15 cellular contexts compared by ENCODE assay signal in genomic region chr3:171776839-171777607, GRCh38. TPM values are rescaled to one million over a fixed set of nuclear protein-coding genes. Genes with fewer than 3 reads are reported as not detected.
DNase-seq lines count a peak whose midpoint lies in the region; ATAC-seq and TF ChIP-seq lines count a peak whose summit lies in the region.
"Had no signal": no experiment of that assay in that cellular context is flagged by ENCODE, and none has a peak within 500 bp of the region (broad histone marks: within the 10 kb centered on the region; RNA-seq: fewer than 3 reads in every experiment).

No MANE protein-coding gene starts in this region.

- no peaks in the 10 kb centered on the region for H3K36me3 Mint-ChIP-seq in MCF 10A (ENCODE audit: insufficient read depth, unreplicated experiment)

- BruUV-seq in MCF 10A (replicated peaks; lab: Mats Ljungman, UMichigan), result no TSS peak
- BruUV-seq in OCI-LY7 (replicated peaks; lab: Mats Ljungman, UMichigan), result no TSS peak

- POLR2A ChIA-PET in MCF 10A (lab: Yijun Ruan, JAX) (interaction anchor here (0.6 to 2.1 kb wide), 5 partner anchors 33 to 136 kb away, joined by 3 to 16 read pairs (median 3); partner anchors contain the start of gene PLD1), OCI-LY7 (lab: Charles Lee) (interaction anchor here (1.0 kb wide), 1 partner anchor 15 kb away, joined by 4 read pairs; no protein-coding TSS in a partner anchor)

- H4K20me1 ChIP-seq in OCI-LY7 (ENCODE audit: insufficient read depth, low read length), result no peaks in the 10 kb centered on the region

- H3K36me3 ChIP-seq in lower lobe of right lung, result no peaks in the 10 kb centered on the region
- H3K36me3 ChIP-seq in OCI-LY7 (ENCODE audit: insufficient read depth, low read length), result no peaks in the 10 kb centered on the region
- H3K36me3 ChIP-seq in testis (ENCODE audit: low read depth, missing control alignments), result no peaks in the 10 kb centered on the region
- H3K36me3 ChIP-seq: sigmoid colon, tibial artery had no signal

- peak; percentile 16 for TF ChIP-seq POLR2A in NB4 (IDR thresholded peaks at IDR 0.05; ENCODE audit: extremely low read depth, insufficient read length)
- no peak for TF ChIP-seq POLR2A in testis (IDR thresholded peaks at IDR 0.05)

- no peak overlapping the region for H2AFZ ChIP-seq in OCI-LY7 (ENCODE audit: low read length)

- ATAC-seq in lower lobe of right lung (peak; percentile 44 to 45), HG03571 (IDR thresholded peaks at IDR 0.05; ENCODE audit: unreplicated experiment) (no peak)
- ATAC-seq: activated CD8-positive, alpha-beta T cell treated with anti-CD3 and anti-CD28 coated beads for 36 hours; HCT116 had no signal

- H3K27ac Mint-ChIP-seq in MCF 10A (ENCODE audit: low read depth, unreplicated experiment), result peak overlapping the region; percentile 60
- H3K27ac Mint-ChIP-seq: activated CD8-positive, alpha-beta T cell treated with anti-CD3 and anti-CD28 coated beads for 36 hours had no signal

- no peak overlapping the region for H3K4me3 Mint-ChIP-seq in MCF 10A (ENCODE audit: unreplicated experiment)
- H3K4me3 Mint-ChIP-seq: activated CD8-positive, alpha-beta T cell treated with anti-CD3 and anti-CD28 coated beads for 36 hours had no signal

- CTCF ChIA-PET in MCF 10A (lab: Yijun Ruan, JAX), result interaction anchor here (0.6 to 6.5 kb wide), 6 partner anchors 53 to 1477 kb away, joined by 3 to 130 read pairs (median 6); no protein-coding TSS in a partner anchor
- CTCF ChIA-PET in OCI-LY7 (lab: Charles Lee; ENCODE audit: unreplicated experiment), result no interaction called here

- 69 to 73% methylated on average over 7 of the region's 7 CpGs for WGBS in testis, 2 donors

- peaks cover 15% of the 10 kb centered on the region for H3K4me1 Mint-ChIP-seq in MCF 10A (ENCODE audit: insufficient read depth, unreplicated experiment)

- TF ChIP-seq CTCF in NB4 (IDR thresholded peaks at IDR 0.05; ENCODE audit: low read depth, low read length) (no peak), MCF 10A (IDR thresholded peaks at IDR 0.05; ENCODE audit: unreplicated experiment) (no peak), lower lobe of right lung (IDR thresholded peaks at IDR 0.05) (no peak), OCI-LY7 (conservative IDR thresholded peaks at IDR 0.05; ENCODE audit: low read length) (no peak), testis (IDR thresholded peaks at IDR 0.05) (no peak)

- H3K27me3 ChIP-seq in lower lobe of right lung (ENCODE audit: low read depth) (no peaks in the 10 kb centered on the region), testis (no peaks in the 10 kb centered on the region)
- H3K27me3 ChIP-seq: sigmoid colon, tibial artery had no signal

- intact Hi-C loops in MCF 10A (cut with micrococcal nuclease), result loop anchor here (10.0 kb wide), 1 partner anchor 722 kb away; no protein-coding TSS in a partner anchor
- intact Hi-C loops in lower lobe of right lung (cut with DNase I), result no loop called here
- intact Hi-C loops in OCI-LY7 (cut with micrococcal nuclease; ENCODE audit: unreplicated experiment), result loop anchor here (10.0 kb wide), 2 partner anchors 568 to 668 kb away; partner anchors contain the start of gene GHSR
- intact Hi-C loops in testis (cut with DNase I; ENCODE audit: low total_unique reads), result loop anchor here (10.0 kb wide), 1 partner anchor 122 kb away; no protein-coding TSS in a partner anchor

- H3K9me3 Mint-ChIP-seq in MCF 10A (ENCODE audit: unreplicated experiment), result no peaks in the 10 kb centered on the region
- H3K9me3 Mint-ChIP-seq: activated CD8-positive, alpha-beta T cell treated with anti-CD3 and anti-CD28 coated beads for 36 hours had no signal

- H3K9me2 ChIP-seq in OCI-LY7 (ENCODE audit: insufficient read depth, low read length), result no peaks in the 10 kb centered on the region

- peak overlapping the region; percentile 43 for H3K27ac ChIP-seq in lower lobe of right lung
- no peak overlapping the region for H3K27ac ChIP-seq in OCI-LY7 (ENCODE audit: low read depth, low read length, poor library complexity, severe bottlenecking)
- H3K27ac ChIP-seq in testis, result no peak overlapping the region
- H3K27ac ChIP-seq: sigmoid colon, tibial artery had no signal

- no peaks in the 10 kb centered on the region for H3K9me3 ChIP-seq in lower lobe of right lung
- H3K9me3 ChIP-seq in OCI-LY7 (ENCODE audit: low read length), result no peaks in the 10 kb centered on the region
- H3K9me3 ChIP-seq in testis, result no peaks in the 10 kb centered on the region
- H3K9me3 ChIP-seq: sigmoid colon, tibial artery had no signal

- H3K4me3 ChIP-seq in NB4 (ENCODE audit: low read depth, low read length), result peak overlapping the region; percentile 29
- no peak overlapping the region for H3K4me3 ChIP-seq in lower lobe of right lung
- H3K4me3 ChIP-seq in OCI-LY7 (ENCODE audit: low read depth, low read length, poor library complexity, severe bottlenecking), result no peak overlapping the region
- no peak overlapping the region for H3K4me3 ChIP-seq in testis
- H3K4me3 ChIP-seq: sigmoid colon, tibial artery had no signal

- no peak overlapping the region for H3K4me2 ChIP-seq in OCI-LY7 (ENCODE audit: low read length)

- peak; percentile 96 for DNase-seq in AML-193 (lab: John Stamatoyannopoulos, UW)
- peak; percentile 69 for DNase-seq in NB4 (ENCODE audit: low read depth)
- DNase-seq in MCF 10A (ENCODE audit: unreplicated experiment), result peak; percentile 83
- no peak for DNase-seq in lower lobe of right lung
- DNase-seq in OCI-LY7 (ENCODE audit: low spot score), result no peak
- no peak for DNase-seq in testis
- no peak for DNase-seq in NCI-H2081 (lab: John Stamatoyannopoulos, UW)
- DNase-seq: activated CD8-positive, alpha-beta T cell treated with anti-CD3 and anti-CD28 coated beads for 36 hours; central memory CD4-positive, alpha-beta T cell; NCI-H187; sigmoid colon; T-helper 1 cell; tibial artery had no signal

- peaks cover 17% of the 10 kb centered on the region for H3K4me1 ChIP-seq in lower lobe of right lung
- no peaks in the 10 kb centered on the region for H3K4me1 ChIP-seq in OCI-LY7 (ENCODE audit: insufficient read depth, low read length, poor library complexity, severe bottlenecking)
- H3K4me1 ChIP-seq in testis, result no peaks in the 10 kb centered on the region

- no peaks in the 10 kb centered on the region for H3K79me2 ChIP-seq in OCI-LY7 (ENCODE audit: insufficient read depth, low read depth, low read length)

- H3K27me3 Mint-ChIP-seq in MCF 10A (ENCODE audit: insufficient read depth, unreplicated experiment), result no peaks in the 10 kb centered on the region
- H3K27me3 Mint-ChIP-seq: activated CD8-positive, alpha-beta T cell treated with anti-CD3 and anti-CD28 coated beads for 36 hours had no signal

RNA-seq across cellular contexts. Expression of gene PLD1, which starts 33.3 kb away (rescaled TPM):
- total RNA-seq in MCF 10A (2022), result 8.0 and 14.8 TPM in 2 replicates
- 27.7 TPM for total RNA-seq in lower lobe of right lung
- total RNA-seq in OCI-LY7 (2014; rRNA removed; shearing (Covaris generic)), result not detected in 2 replicates
- not detected in 2 replicates for total RNA-seq in OCI-LY7 (2022)
- total RNA-seq in testis, result 10 to 100 TPM; 19.1 to 27.4 TPM
- 10.7 TPM for polyA plus RNA-seq in testis (ENCODE audit: insufficient read depth, low read depth, low replicate concordance)

Comparison
In these comparisons a context has a peak if more than half of its experiments do, and no peak if none do; other contexts are left out.
1. DNase-seq: peak in AML-193 (2 of 2), NB4 (single experiment) and MCF 10A (single experiment); none in lower lobe of right lung (single experiment), OCI-LY7 (single experiment), testis (single experiment) and NCI-H2081 (0 of 2).